20 cellular contexts compared by ENCODE assay signal in the genomic region with DNA sequence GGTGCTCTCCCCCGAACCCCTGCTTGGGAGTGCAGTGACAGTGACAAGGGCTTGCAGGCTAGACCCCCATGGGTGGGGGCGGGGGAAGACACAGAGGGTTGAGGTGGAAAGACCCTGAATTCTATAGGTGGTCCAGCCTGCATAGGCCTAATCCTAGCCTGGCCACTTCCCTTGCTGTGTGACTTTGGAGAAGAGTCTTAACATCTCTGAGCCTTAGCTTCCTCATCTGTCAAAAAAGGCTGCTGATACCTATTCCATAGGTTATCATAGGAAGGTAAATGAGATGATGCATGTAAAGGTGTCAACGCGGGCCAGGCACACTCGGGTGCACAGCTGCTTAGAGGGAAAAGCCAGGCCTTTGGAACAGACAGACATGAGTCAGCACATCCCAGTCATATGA. TPM values are rescaled to one million over a fixed set of nuclear protein-coding genes. Genes with fewer than 3 reads are reported as not detected.
"Had no signal": no experiment of that assay in that cellular context is flagged by ENCODE, and none has a peak within 500 bp of the region (broad histone marks: within the 10 kb centered on the region; RNA-seq: fewer than 3 reads in every experiment).

No MANE protein-coding gene starts in this region.

- H3K27ac ChIP-seq: brain microvascular endothelial cell, esophagus muscularis mucosa, foreskin keratinocyte, gastrocnemius medialis, heart right ventricle had no signal

- ATAC-seq: gastrocnemius medialis had no signal

- H3K36me3 ChIP-seq: brain microvascular endothelial cell, esophagus muscularis mucosa, gastrocnemius medialis, heart right ventricle had no signal

- H3K9me3 ChIP-seq: esophagus muscularis mucosa, gastrocnemius medialis, heart right ventricle had no signal

- FAIRE-seq: astrocyte, colon had no signal

- H3K4me3 ChIP-seq: esophagus muscularis mucosa, gastrocnemius medialis, heart right ventricle had no signal

- DNase-seq: activated CD4-positive, alpha-beta T cell treated with anti-CD3 and anti-CD28 coated beads for 1 hour; cortex of kidney; effector CD4-positive, alpha-beta T cell; gastrocnemius medialis had no signal

- H3K27me3 ChIP-seq: brain microvascular endothelial cell, esophagus muscularis mucosa, foreskin keratinocyte, gastrocnemius medialis had no signal

- H3K4me1 ChIP-seq: foreskin keratinocyte, gastrocnemius medialis, heart right ventricle had no signal

RNA-seq across cellular contexts. Expression of a gene that starts 15.8 kb away (rescaled TPM):
- total RNA-seq: activated CD4-positive, alpha-beta memory T cell treated with anti-CD3 and anti-CD28 coated beads, Interleukin-2, amount 10 ng/mL, durations not matched to agents 7 days and 5 days; activated CD4-positive, alpha-beta T cell treated with anti-CD3 and anti-CD28 coated beads, Interleukin-2, amount 10 ng/mL, durations not matched to agents 7 days and 5 days; activated T-cell treated with anti-CD3 and anti-CD28 coated beads, Interleukin-2, amount 50 U/mL, for 4 hours; activated T-helper 17 cell treated with anti-CD3 and anti-CD28 coated beads, Interleukin-2, amount 50 U/mL, for 72 hours; astrocyte; bronchial epithelial cell; chondrocyte; dermis blood vessel endothelial cell; esophagus muscularis mucosa; foreskin keratinocyte; gastrocnemius medialis; heart right ventricle; T-helper 1 cell treated with Interleukin-12 subunit alpha and Interleukin-12 subunit beta and Interleukin-4 antibody, amounts not matched to agents 30 ng/mL and 1 ng/mL, for 36 hours; WTC11 had no signal
- polyA plus RNA-seq: foreskin keratinocyte, heart right ventricle had no signal

RNA-seq across cellular contexts. Expression of a gene that starts 41.5 kb away (rescaled TPM):
- total RNA-seq: activated CD4-positive, alpha-beta memory T cell treated with anti-CD3 and anti-CD28 coated beads, Interleukin-2, amount 10 ng/mL, durations not matched to agents 7 days and 5 days; activated CD4-positive, alpha-beta T cell treated with anti-CD3 and anti-CD28 coated beads, Interleukin-2, amount 10 ng/mL, durations not matched to agents 7 days and 5 days; activated T-cell treated with anti-CD3 and anti-CD28 coated beads, Interleukin-2, amount 50 U/mL, for 4 hours; activated T-helper 17 cell treated with anti-CD3 and anti-CD28 coated beads, Interleukin-2, amount 50 U/mL, for 72 hours; astrocyte; bronchial epithelial cell; chondrocyte; dermis blood vessel endothelial cell; esophagus muscularis mucosa; foreskin keratinocyte; gastrocnemius medialis; heart right ventricle; T-helper 1 cell treated with Interleukin-12 subunit alpha and Interleukin-12 subunit beta and Interleukin-4 antibody, amounts not matched to agents 30 ng/mL and 1 ng/mL, for 36 hours; WTC11 had no signal
- polyA plus RNA-seq: adipose tissue, foreskin keratinocyte, heart right ventricle had no signal
